ENCODE assay signal across 23 cellular contexts in the genomic region with DNA sequence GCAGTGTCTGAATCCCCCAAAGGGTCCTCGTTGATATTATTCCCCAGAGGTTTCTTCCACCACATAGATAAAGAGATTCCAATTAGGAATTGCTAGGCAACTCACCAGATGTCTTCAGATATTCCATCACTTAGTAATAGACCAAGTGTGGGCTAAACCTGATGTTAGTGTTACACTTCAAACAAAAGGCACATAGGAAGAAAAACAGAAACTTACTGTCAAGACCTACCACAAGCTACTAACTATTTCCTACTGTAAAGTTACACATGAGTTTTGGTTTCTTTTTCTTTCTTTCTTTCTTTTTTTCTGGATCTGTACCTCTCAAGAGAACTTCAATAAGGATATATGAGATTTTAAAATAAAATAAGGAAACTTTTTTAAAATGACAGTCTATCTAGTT.
DNase-seq lines count a peak whose midpoint lies in the region; ATAC-seq, FAIRE-seq and TF ChIP-seq lines count a peak whose summit lies in the region.
"Had no signal": no experiment of that assay in that cellular context is flagged by ENCODE, and none has a peak within 500 bp of the region (broad histone marks: within the 10 kb centered on the region; RNA-seq: fewer than 3 reads in every experiment).

No MANE protein-coding gene starts in this region.

- H3K27ac ChIP-seq in MM.1S (ENCODE audit: low read length) (no peak overlapping the region), astrocyte (ENCODE audit: low read depth, low read length) (no peak overlapping the region), neural progenitor cell (no peak overlapping the region)
- H3K27ac ChIP-seq: 22Rv1, A549, C4-2B had no signal

- H3K9me3 ChIP-seq in MM.1S (replicated peaks; ENCODE audit: insufficient read depth, low read length) (no peaks in the 10 kb centered on the region), astrocyte (ENCODE audit: insufficient read depth, low read depth, low read length) (peaks cover 2% of the 10 kb centered on the region), neural progenitor cell (ENCODE audit: low read depth) (no peaks in the 10 kb centered on the region)
- H3K9me3 ChIP-seq: A549 had no signal

- H3K4me2 ChIP-seq in MM.1S (ENCODE audit: low read depth, low read length) = no peak overlapping the region; the same call in 1 of the 2 replicates
- H3K4me2 ChIP-seq in astrocyte (ENCODE audit: low read length) = no peak overlapping the region
- H3K4me2 ChIP-seq in neural progenitor cell = no peak overlapping the region
- H3K4me2 ChIP-seq: A549, GM23338 had no signal

- no peak overlapping the region for H3K4me3 Mint-ChIP-seq in astrocyte (ENCODE audit: unreplicated experiment)
- no peak overlapping the region for H3K4me3 Mint-ChIP-seq in neural progenitor cell
- H3K4me3 Mint-ChIP-seq: CD4-positive, alpha-beta T cell; GM23338 had no signal

- H3K4me1 ChIP-seq in MM.1S (ENCODE audit: low read length) (no peaks in the 10 kb centered on the region), astrocyte (ENCODE audit: insufficient read depth, low read length) (no peaks in the 10 kb centered on the region), neural progenitor cell (no peaks in the 10 kb centered on the region)
- H3K4me1 ChIP-seq: A549 had no signal

- no peaks in the 10 kb centered on the region for H3K36me3 Mint-ChIP-seq in astrocyte (ENCODE audit: low read depth, unreplicated experiment)
- H3K36me3 Mint-ChIP-seq in neural progenitor cell = no peaks in the 10 kb centered on the region

- no peaks in the 10 kb centered on the region for H3K27me3 ChIP-seq in MM.1S (replicated peaks; ENCODE audit: insufficient read depth, low read length)
- H3K27me3 ChIP-seq in astrocyte (ENCODE audit: insufficient read depth, low read length) = no peaks in the 10 kb centered on the region
- H3K27me3 ChIP-seq in neural progenitor cell = no peaks in the 10 kb centered on the region

- peak overlapping the region; percentile 27; the same call in 1 of the 2 replicates for H2AFZ ChIP-seq in MM.1S (ENCODE audit: low read length)
- no peak overlapping the region for H2AFZ ChIP-seq in astrocyte (ENCODE audit: low read depth, low read length)
- no peak overlapping the region for H2AFZ ChIP-seq in neural progenitor cell (replicated peaks)
- H2AFZ ChIP-seq: GM23338 had no signal

- H3K9ac ChIP-seq in MM.1S (ENCODE audit: low read length) (no peak overlapping the region), astrocyte (ENCODE audit: low read length) (no peak overlapping the region), neural progenitor cell (no peak overlapping the region)

- no peak for FAIRE-seq in astrocyte (lab: Jason Lieb, UNC)
- FAIRE-seq: A549, GM12891, GM19239, H54, HTR-8/SVneo had no signal

- ATAC-seq in GM21526 (IDR thresholded peaks at IDR 0.05; ENCODE audit: low FRiP score, unreplicated experiment) (no peak), HG02623 (IDR thresholded peaks at IDR 0.05; ENCODE audit: unreplicated experiment) (no peak), GM21786 (IDR thresholded peaks at IDR 0.05; ENCODE audit: unreplicated experiment) (no peak)
- ATAC-seq: A549, GM23338 had no signal

- H3K27ac Mint-ChIP-seq in astrocyte (ENCODE audit: unreplicated experiment) (peak overlapping the region; percentile 90), neural progenitor cell (peak overlapping the region; percentile 10)
- H3K27ac Mint-ChIP-seq: CD4-positive, alpha-beta T cell had no signal

- TF ChIP-seq CTCF in MM.1S (IDR thresholded peaks at IDR 0.05; ENCODE audit: low read length) (no peak), astrocyte (IDR thresholded peaks at IDR 0.05; ENCODE audit: insufficient read depth, low read depth, low read length) (no peak), neural progenitor cell (IDR thresholded peaks at IDR 0.05) (no peak)

- H4K20me1 ChIP-seq in MM.1S (ENCODE audit: insufficient read depth, low read length) (no peaks in the 10 kb centered on the region), astrocyte (ENCODE audit: insufficient read depth, low read length) (no peaks in the 10 kb centered on the region), neural progenitor cell (ENCODE audit: low read depth) (no peaks in the 10 kb centered on the region)

- DNase-seq in DMS 273 (lab: John Stamatoyannopoulos, UW; ENCODE audit: unreplicated experiment) (peak; percentile 21), DMS 273 treated with DMSO at 0.1 percent for 48 hours (lab: John Stamatoyannopoulos, UW) (no peak), MM.1S (peak; percentile 51), astrocyte (ENCODE audit: low read depth) (no peak), neural progenitor cell (ENCODE audit: low spot score) (no peak)
- DNase-seq: AML-193; CD4-positive, alpha-beta T cell; DMS53; DND-41; EL; HCEC 1CT; IMR-90 had no signal

- H3F3A ChIP-seq in MM.1S (ENCODE audit: insufficient read depth, low read length) (no peaks in the 10 kb centered on the region), neural progenitor cell (ENCODE audit: low read depth) (no peaks in the 10 kb centered on the region)

- H3K79me2 ChIP-seq in MM.1S (ENCODE audit: low read length) = no peaks in the 10 kb centered on the region
- no peaks in the 10 kb centered on the region for H3K79me2 ChIP-seq in astrocyte (ENCODE audit: insufficient read depth, low read length)
- H3K79me2 ChIP-seq in neural progenitor cell (ENCODE audit: low read depth) = no peaks in the 10 kb centered on the region

- H3K9me2 ChIP-seq in MM.1S (replicated peaks; ENCODE audit: insufficient read depth, low read length) = no peaks in the 10 kb centered on the region

- H3K4me1 Mint-ChIP-seq in astrocyte (ENCODE audit: low read depth, unreplicated experiment) (peaks cover 21% of the 10 kb centered on the region), neural progenitor cell (peaks cover 10% of the 10 kb centered on the region)
- H3K4me1 Mint-ChIP-seq: GM23338 had no signal

- no peak overlapping the region for H3K4me3 ChIP-seq in MM.1S (ENCODE audit: low read length)
- H3K4me3 ChIP-seq in astrocyte (ENCODE audit: insufficient read depth, low read depth, low read length) = no peak overlapping the region
- H3K4me3 ChIP-seq in neural progenitor cell = no peak overlapping the region
- H3K4me3 ChIP-seq: A549, GM23338 had no signal

- H3K9me3 Mint-ChIP-seq in astrocyte (ENCODE audit: unreplicated experiment) = no peaks in the 10 kb centered on the region
- no peaks in the 10 kb centered on the region for H3K9me3 Mint-ChIP-seq in neural progenitor cell
- H3K9me3 Mint-ChIP-seq: GM23338 had no signal

- H3K36me3 ChIP-seq in MM.1S (replicated peaks; ENCODE audit: insufficient read depth, low read length) (no peaks in the 10 kb centered on the region), astrocyte (ENCODE audit: insufficient read depth, low read length) (no peaks in the 10 kb centered on the region), neural progenitor cell (no peaks in the 10 kb centered on the region)

- H3K27me3 Mint-ChIP-seq in astrocyte (ENCODE audit: low read depth, unreplicated experiment) (no peaks in the 10 kb centered on the region), neural progenitor cell (ENCODE audit: insufficient read depth, low read depth) (no peaks in the 10 kb centered on the region)
- H3K27me3 Mint-ChIP-seq: CD4-positive, alpha-beta T cell had no signal

Comparison
In these comparisons a context has a peak if more than half of its experiments do, and no peak if none do; other contexts are left out.
1. DNase-seq: peak in DMS 273 (single experiment) and MM.1S (single experiment); none in DMS 273 treated with DMSO at 0.1 percent for 48 hours (single experiment), astrocyte (single experiment) and neural progenitor cell (single experiment).